Comparison of ENCODE assay signal across 16 cellular contexts in the genomic region with DNA sequence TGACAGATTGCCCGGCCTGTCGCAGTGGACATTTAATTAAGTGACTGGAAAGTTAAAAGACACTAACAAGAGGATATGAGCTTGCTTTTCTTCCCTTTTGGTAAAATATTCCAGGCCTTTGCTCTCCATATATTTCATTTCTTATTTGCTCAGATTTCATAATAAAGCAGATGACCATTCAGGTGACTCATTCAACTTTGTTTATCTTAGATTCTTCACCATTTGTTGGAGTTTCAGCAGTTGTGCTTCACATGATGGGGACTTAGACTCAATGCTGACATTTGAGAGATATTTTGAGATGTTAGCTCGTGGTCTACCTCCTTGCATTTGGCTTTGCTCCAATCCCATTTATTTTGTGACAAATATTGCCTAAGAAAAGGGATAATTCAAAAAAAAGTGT.
DNase-seq lines count a peak whose midpoint lies in the region; ATAC-seq and TF ChIP-seq lines count a peak whose summit lies in the region.
"Had no signal": no experiment of that assay in that cellular context is flagged by ENCODE, and none has a peak within 500 bp of the region (broad histone marks: within the 10 kb centered on the region; RNA-seq: fewer than 3 reads in every experiment).

No MANE protein-coding gene starts in this region.

- no peak overlapping the region for H4K8ac ChIP-seq in neuronal stem cell (ENCODE audit: low read depth, low read length)

- H3K27me3 ChIP-seq in esophagus muscularis mucosa: no peaks in the 10 kb centered on the region
- H3K27me3 ChIP-seq in neuronal stem cell (ENCODE audit: control insufficient read depth in 3 of 3, insufficient read depth in 3 of 3, low read depth in 1 of 3, low read length in 3 of 3): no peaks in the 10 kb centered on the region

- no peak for TF ChIP-seq POLR2A in esophagus muscularis mucosa (IDR thresholded peaks at IDR 0.05; ENCODE audit: low read depth)

- H2BK15ac ChIP-seq in neuronal stem cell (ENCODE audit: low read length): no peak overlapping the region

- TF ChIP-seq EP300 in esophagus muscularis mucosa (IDR thresholded peaks at IDR 0.05): no peak

- no peak overlapping the region for H3K23ac ChIP-seq in neuronal stem cell (ENCODE audit: low read depth, low read length, poor library complexity)

- no peak overlapping the region for H2AK5ac ChIP-seq in neuronal stem cell (ENCODE audit: low read depth, low read length)

- no peak overlapping the region for H3K18ac ChIP-seq in neuronal stem cell (ENCODE audit: low read length)

- TF ChIP-seq CTCF in esophagus muscularis mucosa (IDR thresholded peaks at IDR 0.05) (no peak), omental fat pad (IDR thresholded peaks at IDR 0.05) (no peak)

- H3K36me3 ChIP-seq in esophagus muscularis mucosa (no peaks in the 10 kb centered on the region), neuronal stem cell (replicated peaks in 1 of 2; ENCODE audit: control insufficient read depth in 2 of 2, insufficient read depth in 2 of 2, low read length in 2 of 2) (no peaks in the 10 kb centered on the region)

- H3K9ac ChIP-seq in neuronal stem cell (ENCODE audit: low read depth, low read length, poor library complexity): no peak overlapping the region

- no peak overlapping the region for H3K4ac ChIP-seq in neuronal stem cell (ENCODE audit: low read length)

- peak; percentile 72 for ATAC-seq in omental fat pad (ENCODE audit: low FRiP score)
- ATAC-seq in HG03108 (IDR thresholded peaks at IDR 0.05; ENCODE audit: unreplicated experiment): no peak
- ATAC-seq in HG02885 (IDR thresholded peaks at IDR 0.05; ENCODE audit: poor library complexity, unreplicated experiment): no peak
- ATAC-seq: activated CD4-positive, alpha-beta T cell treated with anti-CD3 and anti-CD28 coated beads for 36 hours; stimulated activated naive CD8-positive, alpha-beta T cell treated with anti-CD3 and anti-CD28 coated beads, Interleukin-15, Interleukin-2, amounts not matched to agents 100 U/mL and 50 U/mL, for 24 hours had no signal

- 74% methylated on average over 3 of the region's 3 CpGs for WGBS in esophagus muscularis mucosa
- WGBS in neuronal stem cell (ENCODE audit: extremely low coverage in 2 of 2, insufficient read length in 2 of 2, insufficient replicate concordance in 1 of 2), 2 donors: no CpG with 5 or more reads among the region's 3 CpGs

- H3K27ac ChIP-seq in esophagus muscularis mucosa (replicated peaks in 1 of 4): peak overlapping the region in 3 of 4 donors; percentile 8 to 12 (median 10)
- H3K27ac ChIP-seq in neuronal stem cell (replicated peaks; ENCODE audit: low read length): no peak overlapping the region

- H3K9me3 ChIP-seq in esophagus muscularis mucosa (no peaks in the 10 kb centered on the region), neuronal stem cell (replicated peaks in 1 of 2; ENCODE audit: control insufficient read depth in 2 of 2, insufficient read depth in 1 of 2, low read depth in 1 of 2, low read length in 2 of 2) (no peaks in the 10 kb centered on the region)

- H2BK12ac ChIP-seq in neuronal stem cell (ENCODE audit: low read length): no peak overlapping the region

- H3K4me2 ChIP-seq in neuronal stem cell (ENCODE audit: insufficient read depth, low read length, poor library complexity, severe bottlenecking): no peak overlapping the region

- H3K79me1 ChIP-seq in neuronal stem cell (ENCODE audit: low read depth, low read length): no peaks in the 10 kb centered on the region

- DNase-seq in DMS53 (lab: John Stamatoyannopoulos, UW) (peak; percentile 57), RPMI7951 (ENCODE audit: low read depth) (peak; percentile 69), esophagus muscularis mucosa (ENCODE audit: extremely low spot score) (no peak), omental fat pad (ENCODE audit: low spot score) (no peak), KBM-7 (no peak), neuronal stem cell (ENCODE audit: low spot score) (no peak)
- DNase-seq: activated CD4-positive, alpha-beta T cell treated with anti-CD3 and anti-CD28 coated beads for 36 hours; activated T-cell treated with anti-CD3 and anti-CD28 coated beads, Interleukin-2, amount 50 U/mL, for 48 hours; aorta; C1 segment of cervical spinal cord; NCI-H1105; NCI-H446; stimulated activated CD4-positive, alpha-beta T cell treated with anti-CD3 and anti-CD28 coated beads, Interleukin-4, amount 100 ng/mL, for 4 hours; stimulated activated naive CD8-positive, alpha-beta T cell treated with anti-CD3 and anti-CD28 coated beads, Interleukin-15, Interleukin-2, amounts not matched to agents 100 U/mL and 50 U/mL, for 24 hours had no signal

- no peak overlapping the region for H2BK120ac ChIP-seq in neuronal stem cell (ENCODE audit: low read depth, low read length)

- no peak overlapping the region for H2BK5ac ChIP-seq in neuronal stem cell (ENCODE audit: low read length)

- H2AFZ ChIP-seq in neuronal stem cell (ENCODE audit: low read length): no peak overlapping the region

- H3K14ac ChIP-seq in neuronal stem cell (ENCODE audit: low read length): no peak overlapping the region

- in situ Hi-C loops in KBM-7 (cut with MboI; ENCODE audit: low pct_unique_long_range_greater_than_20kb, low sequenced_read_pairs): no loop called here

- peaks cover 29 to 89% (median 58%) of the 10 kb centered on the region in 4 donors for H3K4me1 ChIP-seq in esophagus muscularis mucosa
- peaks cover 0 to 2% of the 10 kb centered on the region in 2 donors for H3K4me1 ChIP-seq in neuronal stem cell (ENCODE audit: control insufficient read depth in 2 of 2, insufficient read depth in 1 of 2, low read depth in 1 of 2, low read length in 2 of 2)

- H4K91ac ChIP-seq in neuronal stem cell (ENCODE audit: low read depth, low read length, poor library complexity): no peak overlapping the region

- H3K4me3 ChIP-seq in esophagus muscularis mucosa (no peak overlapping the region), neuronal stem cell (ENCODE audit: low read length in 2 of 2) (no peak overlapping the region)

- intact Hi-C loops in esophagus muscularis mucosa (cut with DNase I): no loop called here

Comparison
In these comparisons a context has a peak if more than half of its experiments do, and no peak if none do; other contexts are left out.
1. DNase-seq: peak in DMS53 (single experiment) and RPMI7951 (single experiment); none in esophagus muscularis mucosa (single experiment), omental fat pad (single experiment), KBM-7 (single experiment) and neuronal stem cell (single experiment).